In the genomic region with DNA sequence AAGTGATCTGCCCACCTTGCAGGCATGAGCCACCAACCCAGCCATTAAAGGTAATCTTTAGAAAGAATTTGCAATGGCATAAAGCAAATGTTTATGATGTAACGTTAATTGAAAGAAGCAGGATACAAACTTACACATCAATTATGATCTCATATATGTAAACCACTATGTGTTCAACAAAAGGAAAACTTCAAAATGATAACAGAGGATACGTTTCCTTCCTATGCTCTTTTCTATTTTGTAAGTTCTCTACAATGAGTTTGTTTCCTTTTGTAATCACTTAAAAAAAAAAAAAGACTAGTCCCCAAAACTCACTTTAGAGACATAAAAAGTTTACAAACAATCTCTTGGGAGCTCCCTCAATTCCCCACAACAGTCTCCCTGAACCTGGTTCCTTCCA, we compare ENCODE assay signal across 18 cellular contexts. TPM values are rescaled to one million over a fixed set of nuclear protein-coding genes. Genes with fewer than 3 reads are reported as not detected.
DNase-seq lines count a peak whose midpoint lies in the region; ATAC-seq and TF ChIP-seq lines count a peak whose summit lies in the region.
"Had no signal": no experiment of that assay in that cellular context is flagged by ENCODE, and none has a peak within 500 bp of the region (broad histone marks: within the 10 kb centered on the region; RNA-seq: fewer than 3 reads in every experiment).

No MANE protein-coding gene starts in this region.

- H3K27me3 ChIP-seq in KMS-11 (ENCODE audit: insufficient read depth, low read depth) (no peaks in the 10 kb centered on the region), neural progenitor cell (peaks cover 7% of the 10 kb centered on the region), left ventricle myocardium inferior (ENCODE audit: low read depth) (no peaks in the 10 kb centered on the region)
- H3K27me3 ChIP-seq: heart left ventricle had no signal

- no peaks in the 10 kb centered on the region for H4K20me1 ChIP-seq in KMS-11 (ENCODE audit: insufficient read depth)
- peaks cover 4% of the 10 kb centered on the region for H4K20me1 ChIP-seq in neural progenitor cell (ENCODE audit: low read depth)

- H3K79me2 ChIP-seq in KMS-11 (ENCODE audit: insufficient read depth, low read depth) (no peaks in the 10 kb centered on the region), neural progenitor cell (ENCODE audit: low read depth) (peaks cover 16% of the 10 kb centered on the region)

- H3K4me3 Mint-ChIP-seq in activated T-cell treated with anti-CD3 and anti-CD28 coated beads, Interleukin-2, amount 50 U/mL, for 24 hours = peak overlapping the region; percentile 60
- H3K4me3 Mint-ChIP-seq in activated naive CD8-positive, alpha-beta T cell treated with anti-CD3 and anti-CD28 coated beads, Interleukin-2, amount 10 ng/mL, durations not matched to agents 7 days and 5 days = peak overlapping the region; percentile 32
- H3K4me3 Mint-ChIP-seq in neural progenitor cell = peak overlapping the region; percentile 61

- H3K36me3 Mint-ChIP-seq in activated T-cell treated with anti-CD3 and anti-CD28 coated beads, Interleukin-2, amount 50 U/mL, for 24 hours (ENCODE audit: low read depth) = peaks cover 17% of the 10 kb centered on the region
- peaks cover 9% of the 10 kb centered on the region for H3K36me3 Mint-ChIP-seq in activated naive CD8-positive, alpha-beta T cell treated with anti-CD3 and anti-CD28 coated beads, Interleukin-2, amount 10 ng/mL, durations not matched to agents 7 days and 5 days
- peaks cover 14% of the 10 kb centered on the region for H3K36me3 Mint-ChIP-seq in neural progenitor cell

- no peaks in the 10 kb centered on the region for H3K9me3 Mint-ChIP-seq in activated T-cell treated with anti-CD3 and anti-CD28 coated beads, Interleukin-2, amount 50 U/mL, for 24 hours
- no peaks in the 10 kb centered on the region for H3K9me3 Mint-ChIP-seq in activated naive CD8-positive, alpha-beta T cell treated with anti-CD3 and anti-CD28 coated beads, Interleukin-2, amount 10 ng/mL, durations not matched to agents 7 days and 5 days
- H3K9me3 Mint-ChIP-seq in neural progenitor cell = no peaks in the 10 kb centered on the region

- no peak overlapping the region for H3K27ac ChIP-seq in KMS-11
- no peak overlapping the region for H3K27ac ChIP-seq in neural progenitor cell
- H3K27ac ChIP-seq in left ventricle myocardium inferior (replicated peaks) = no peak overlapping the region
- H3K27ac ChIP-seq: heart left ventricle, neutrophil had no signal

- no peak for DNase-seq in activated T-cell treated with anti-CD3 and anti-CD28 coated beads, Interleukin-2, amount 50 U/mL, for 24 hours
- DNase-seq in activated T-cell treated with anti-CD3 and anti-CD28 coated beads, Interleukin-2, amount 50 U/mL, for 48 hours = no peak
- DNase-seq in activated naive CD8-positive, alpha-beta T cell treated with anti-CD3 and anti-CD28 coated beads, Interleukin-2, amount 10 ng/mL, durations not matched to agents 7 days and 5 days = no peak
- DNase-seq in neural progenitor cell (ENCODE audit: low spot score) = no peak
- DNase-seq in left ventricle myocardium inferior = no peak
- DNase-seq: ACHN; central memory CD4-positive, alpha-beta T cell; COR-L47; effector CD8-positive, alpha-beta T cell; heart left ventricle; mammary epithelial cell; NCI-H2081 treated with DMSO at 0.1 percent for 48 hours; NCI-H526; PC-3 had no signal

- H3K4me2 ChIP-seq in KMS-11 = peak overlapping the region; percentile 57; the same call in 1 of the 2 replicates
- peak overlapping the region; percentile 91 for H3K4me2 ChIP-seq in neural progenitor cell

- peaks cover 41% of the 10 kb centered on the region for H3K4me1 Mint-ChIP-seq in activated T-cell treated with anti-CD3 and anti-CD28 coated beads, Interleukin-2, amount 50 U/mL, for 24 hours (ENCODE audit: low read depth)
- peaks cover 26% of the 10 kb centered on the region for H3K4me1 Mint-ChIP-seq in activated naive CD8-positive, alpha-beta T cell treated with anti-CD3 and anti-CD28 coated beads, Interleukin-2, amount 10 ng/mL, durations not matched to agents 7 days and 5 days
- H3K4me1 Mint-ChIP-seq in neural progenitor cell = peaks cover 30% of the 10 kb centered on the region

- POLR2A ChIA-PET in activated naive CD8-positive, alpha-beta T cell treated with anti-CD3 and anti-CD28 coated beads, Interleukin-2, amount 10 ng/mL, durations not matched to agents 7 days and 5 days (lab: Charles Lee) = interaction anchor here (0.7 to 4.1 kb wide), 3 partner anchors 20 to 169 kb away, joined by 3 to 58 read pairs (median 4); a partner anchor contains a TSS

- peaks cover 16% of the 10 kb centered on the region for H3F3A ChIP-seq in neural progenitor cell (ENCODE audit: low read depth)

- intact Hi-C loops in left ventricle myocardium inferior (cut with micrococcal nuclease) = no loop called here

- H3K27me3 Mint-ChIP-seq in activated T-cell treated with anti-CD3 and anti-CD28 coated beads, Interleukin-2, amount 50 U/mL, for 24 hours = no peaks in the 10 kb centered on the region
- H3K27me3 Mint-ChIP-seq in activated naive CD8-positive, alpha-beta T cell treated with anti-CD3 and anti-CD28 coated beads, Interleukin-2, amount 10 ng/mL, durations not matched to agents 7 days and 5 days = no peaks in the 10 kb centered on the region
- H3K27me3 Mint-ChIP-seq in neural progenitor cell (ENCODE audit: insufficient read depth, low read depth) = peaks cover 16% of the 10 kb centered on the region

- H3K4me3 ChIP-seq in KMS-11 (IDR thresholded peaks at IDR 0.05; ENCODE audit: insufficient read depth, low read depth, low read length) (no peak overlapping the region), neural progenitor cell (no peak overlapping the region), left ventricle myocardium inferior (no peak overlapping the region)

- H3K4me1 ChIP-seq in KMS-11 (ENCODE audit: low read depth, poor library complexity, severe bottlenecking) (peaks cover 14% of the 10 kb centered on the region), neural progenitor cell (no peaks in the 10 kb centered on the region), left ventricle myocardium inferior (peaks cover 38% of the 10 kb centered on the region)

- no peak overlapping the region for H2AFZ ChIP-seq in KMS-11 (ENCODE audit: low read depth)
- H2AFZ ChIP-seq in neural progenitor cell (replicated peaks) = no peak overlapping the region

- no peak for ATAC-seq in activated naive CD8-positive, alpha-beta T cell treated with anti-CD3 and anti-CD28 coated beads, Interleukin-2, amount 10 ng/mL, durations not matched to agents 7 days and 5 days (ENCODE audit: low read depth)
- ATAC-seq in HG02571 (IDR thresholded peaks at IDR 0.05; ENCODE audit: unreplicated experiment) = no peak
- ATAC-seq in GM21825 (IDR thresholded peaks at IDR 0.05; ENCODE audit: unreplicated experiment) = no peak
- ATAC-seq: heart left ventricle, PC-3 had no signal

- H3K9me3 ChIP-seq in neural progenitor cell (ENCODE audit: low read depth) (no peaks in the 10 kb centered on the region), left ventricle myocardium inferior (replicated peaks) (no peaks in the 10 kb centered on the region)
- H3K9me3 ChIP-seq: heart left ventricle, neutrophil had no signal

- no peaks in the 10 kb centered on the region for H3K36me3 ChIP-seq in KMS-11 (ENCODE audit: insufficient read depth)
- H3K36me3 ChIP-seq in neural progenitor cell = no peaks in the 10 kb centered on the region
- H3K36me3 ChIP-seq in left ventricle myocardium inferior = peaks cover 1% of the 10 kb centered on the region
- H3K36me3 ChIP-seq: neutrophil had no signal

- H3K9ac ChIP-seq in KMS-11 (no peak overlapping the region), neural progenitor cell (no peak overlapping the region)

- H3K27ac Mint-ChIP-seq in activated T-cell treated with anti-CD3 and anti-CD28 coated beads, Interleukin-2, amount 50 U/mL, for 24 hours = peak overlapping the region; percentile 14
- H3K27ac Mint-ChIP-seq in activated naive CD8-positive, alpha-beta T cell treated with anti-CD3 and anti-CD28 coated beads, Interleukin-2, amount 10 ng/mL, durations not matched to agents 7 days and 5 days = peak overlapping the region; percentile 69
- no peak overlapping the region for H3K27ac Mint-ChIP-seq in neural progenitor cell

- TF ChIP-seq CTCF in KMS-11 (conservative IDR thresholded peaks at IDR 0.05; ENCODE audit: low read depth, low read length) (no peak), neural progenitor cell (IDR thresholded peaks at IDR 0.05) (no peak), left ventricle myocardium inferior (IDR thresholded peaks at IDR 0.05; ENCODE audit: borderline replicate concordance) (no peak)

RNA-seq across cellular contexts. Expression of a gene that starts 1.4 kb away (rescaled TPM):
- total RNA-seq in activated naive CD8-positive, alpha-beta T cell treated with anti-CD3 and anti-CD28 coated beads, Interleukin-2, amount 10 ng/mL, durations not matched to agents 7 days and 5 days = 1 to 10 TPM; 3.7 to 5.8 TPM
- 1.8 and 6.0 TPM in 2 replicates for total RNA-seq in neural progenitor cell (ENCODE audit: low replicate concordance)
- total RNA-seq in left ventricle myocardium inferior = 0.82 TPM

RNA-seq across cellular contexts. Expression of a gene that starts 1.5 kb away (rescaled TPM):
- total RNA-seq in activated naive CD8-positive, alpha-beta T cell treated with anti-CD3 and anti-CD28 coated beads, Interleukin-2, amount 10 ng/mL, durations not matched to agents 7 days and 5 days = 10 to 100 TPM; 88.9 to 94.4 TPM
- total RNA-seq in neural progenitor cell (ENCODE audit: low replicate concordance) = 88.1 and 138 TPM in 2 replicates
- total RNA-seq in left ventricle myocardium inferior = 2.9 TPM

RNA-seq across cellular contexts. Expression of a gene that starts 21.7 kb away (rescaled TPM):
- 1 to 10 TPM in 1 of 2 experiments, under 1 TPM in 1; 0.80 to 1.8 TPM for total RNA-seq in activated naive CD8-positive, alpha-beta T cell treated with anti-CD3 and anti-CD28 coated beads, Interleukin-2, amount 10 ng/mL, durations not matched to agents 7 days and 5 days
- total RNA-seq in neural progenitor cell (ENCODE audit: low replicate concordance) = 11.4 and 40.0 TPM in 2 replicates
- total RNA-seq in left ventricle myocardium inferior = 14.0 TPM

RNA-seq across cellular contexts. Expression of a gene that starts 34.9 kb away (rescaled TPM):
- total RNA-seq in activated naive CD8-positive, alpha-beta T cell treated with anti-CD3 and anti-CD28 coated beads, Interleukin-2, amount 10 ng/mL, durations not matched to agents 7 days and 5 days = 10 to 100 TPM; 46.8 to 51.4 TPM
- total RNA-seq in neural progenitor cell (ENCODE audit: low replicate concordance) = 8.7 and 15.9 TPM in 2 replicates
- total RNA-seq in left ventricle myocardium inferior = 19.3 TPM

RNA-seq across cellular contexts. Expression of a gene that starts 38.2 kb away (rescaled TPM):
- 10 to 100 TPM; 66.8 to 69.6 TPM for total RNA-seq in activated naive CD8-positive, alpha-beta T cell treated with anti-CD3 and anti-CD28 coated beads, Interleukin-2, amount 10 ng/mL, durations not matched to agents 7 days and 5 days
- total RNA-seq in neural progenitor cell (ENCODE audit: low replicate concordance) (38.2 and 132 TPM in 2 replicates), left ventricle myocardium inferior (46.1 TPM)

Comparison
In these comparisons a context has a peak if more than half of its experiments do, and no peak if none do; other contexts are left out.
1. RNA of a gene that starts 1.5 kb away (total RNA-seq): 88.9 to 94.4 TPM in activated naive CD8-positive, alpha-beta T cell treated with anti-CD3 and anti-CD28 coated beads, Interleukin-2, amount 10 ng/mL, durations not matched to agents 7 days and 5 days and 88.1 to 138 TPM in neural progenitor cell; 2.9 TPM in left ventricle myocardium inferior (single experiment); every median in the first group is over 10 times any median in the second.
2. Peak in every context shown above with its lines, with median percentiles within 50 percentile points of each other: H3K4me3 Mint-ChIP-seq.